In genomic region chr4:37780444-37781133, GRCh38 we compare ENCODE assay signal across 10 cellular contexts. TPM values are rescaled to one million over a fixed set of nuclear protein-coding genes. Genes with fewer than 3 reads are reported as not detected.
DNase-seq lines count a peak whose midpoint lies in the region; ATAC-seq lines count a peak whose summit lies in the region.
"Had no signal": no experiment of that assay in that cellular context is flagged by ENCODE, and none has a peak within 500 bp of the region (broad histone marks: within the 10 kb centered on the region; RNA-seq: fewer than 3 reads in every experiment).

No MANE protein-coding gene starts in this region.

- H3K27me3 ChIP-seq in CD4-positive, CD25-positive, alpha-beta regulatory T cell (ENCODE audit: control insufficient read depth, insufficient read depth, low read length), result no peaks in the 10 kb centered on the region

- ATAC-seq in CD4-positive, CD25-positive, alpha-beta regulatory T cell (ENCODE audit: low read depth in 2 of 2), result peak; percentile 91 to 93
- ATAC-seq in memory B cell (ENCODE audit: low read depth) (peak; percentile 51), GM21723 (IDR thresholded peaks at IDR 0.05; ENCODE audit: unreplicated experiment) (no peak)

- no peaks in the 10 kb centered on the region for H3K9me3 Mint-ChIP-seq in CD4-positive, CD25-positive, alpha-beta regulatory T cell
- peaks cover 22% of the 10 kb centered on the region for H3K9me3 Mint-ChIP-seq in activated naive CD4-positive, alpha-beta T cell treated with anti-CD3 and anti-CD28 coated beads for 36 hours
- peaks cover 2% of the 10 kb centered on the region for H3K9me3 Mint-ChIP-seq in memory B cell

- H3K36me3 Mint-ChIP-seq in CD4-positive, CD25-positive, alpha-beta regulatory T cell, result peaks cover 3% of the 10 kb centered on the region
- peaks cover 17% of the 10 kb centered on the region for H3K36me3 Mint-ChIP-seq in activated naive CD4-positive, alpha-beta T cell treated with anti-CD3 and anti-CD28 coated beads for 36 hours (ENCODE audit: low read depth)
- no peaks in the 10 kb centered on the region for H3K36me3 Mint-ChIP-seq in memory B cell

- H3K4me3 Mint-ChIP-seq in CD4-positive, CD25-positive, alpha-beta regulatory T cell, result peak overlapping the region in 2 of 4 donors; percentile 46 to 74
- no peak overlapping the region for H3K4me3 Mint-ChIP-seq in activated naive CD4-positive, alpha-beta T cell treated with anti-CD3 and anti-CD28 coated beads for 36 hours
- H3K4me3 Mint-ChIP-seq in memory B cell, result no peak overlapping the region
- H3K4me3 Mint-ChIP-seq: dendritic cell treated with granulocyte-macrophage colony-stimulating factor and Interleukin-4, amounts not matched to agents 40 ng/mL and 50 ng/mL, for 4 days had no signal

- H3K4me3 ChIP-seq in CD4-positive, CD25-positive, alpha-beta regulatory T cell (ENCODE audit: low read depth, low read length), result peak overlapping the region; percentile 26

- no peaks in the 10 kb centered on the region for H3K9me3 ChIP-seq in CD4-positive, CD25-positive, alpha-beta regulatory T cell (ENCODE audit: control insufficient read depth in 2 of 2, low read length in 2 of 2)

- no peaks in the 10 kb centered on the region for H3K36me3 ChIP-seq in CD4-positive, CD25-positive, alpha-beta regulatory T cell (ENCODE audit: control insufficient read depth, insufficient read depth, low read length)

- CTCF ChIA-PET in activated naive CD4-positive, alpha-beta T cell treated with anti-CD3 and anti-CD28 coated beads for 36 hours (lab: Charles Lee), result no interaction called here

- H3K27ac ChIP-seq in CD4-positive, CD25-positive, alpha-beta regulatory T cell (ENCODE audit: insufficient read depth, low read length, poor library complexity, severe bottlenecking), result peak overlapping the region; percentile 28

- peaks cover 12 to 28% (median 22%) of the 10 kb centered on the region in 4 donors for H3K4me1 Mint-ChIP-seq in CD4-positive, CD25-positive, alpha-beta regulatory T cell
- H3K4me1 Mint-ChIP-seq in activated naive CD4-positive, alpha-beta T cell treated with anti-CD3 and anti-CD28 coated beads for 36 hours (ENCODE audit: low read depth), result peaks cover 21% of the 10 kb centered on the region
- H3K4me1 Mint-ChIP-seq in memory B cell, result peaks cover 9% of the 10 kb centered on the region

- H3K27ac Mint-ChIP-seq in CD4-positive, CD25-positive, alpha-beta regulatory T cell, result peak overlapping the region; percentile 65 to 79 (median 76)
- peak overlapping the region; percentile 66 for H3K27ac Mint-ChIP-seq in activated naive CD4-positive, alpha-beta T cell treated with anti-CD3 and anti-CD28 coated beads for 36 hours
- no peak overlapping the region for H3K27ac Mint-ChIP-seq in memory B cell
- H3K27ac Mint-ChIP-seq: dendritic cell treated with granulocyte-macrophage colony-stimulating factor and Interleukin-4, amounts not matched to agents 40 ng/mL and 50 ng/mL, for 4 days had no signal

- intact Hi-C loops in activated naive CD4-positive, alpha-beta T cell treated with anti-CD3 and anti-CD28 coated beads for 36 hours (cut with micrococcal nuclease), result loop anchor here (1.0 kb wide), 2 partner anchors 177 to 327 kb away; a partner anchor contains a TSS

- peaks cover 5% of the 10 kb centered on the region for H3K4me1 ChIP-seq in CD4-positive, CD25-positive, alpha-beta regulatory T cell (ENCODE audit: control insufficient read depth, insufficient read depth, low read length, poor library complexity, severe bottlenecking)

- H3K27me3 Mint-ChIP-seq in CD4-positive, CD25-positive, alpha-beta regulatory T cell, result peaks cover 12% of the 10 kb centered on the region
- no peaks in the 10 kb centered on the region for H3K27me3 Mint-ChIP-seq in activated naive CD4-positive, alpha-beta T cell treated with anti-CD3 and anti-CD28 coated beads for 36 hours (ENCODE audit: low read depth)
- peaks cover 3% of the 10 kb centered on the region for H3K27me3 Mint-ChIP-seq in memory B cell
- H3K27me3 Mint-ChIP-seq: dendritic cell treated with granulocyte-macrophage colony-stimulating factor and Interleukin-4, amounts not matched to agents 40 ng/mL and 50 ng/mL, for 4 days had no signal

- DNase-seq in CD4-positive, CD25-positive, alpha-beta regulatory T cell, result peak; percentile 11 to 83 (median 75)
- peak; percentile 33 for DNase-seq in NCI-H69 (lab: John Stamatoyannopoulos, UW)
- DNase-seq in activated naive CD4-positive, alpha-beta T cell treated with anti-CD3 and anti-CD28 coated beads for 36 hours, result peak; percentile 75
- no peak for DNase-seq in memory B cell (ENCODE audit: low spot score in 2 of 2)
- no peak for DNase-seq in NCI-H345 treated with DMSO at 0.1 percent for 48 hours (lab: John Stamatoyannopoulos, UW; ENCODE audit: unreplicated experiment)
- DNase-seq in NCI-H2107 treated with DMSO at 0.1 percent for 48 hours (lab: John Stamatoyannopoulos, UW; ENCODE audit: unreplicated experiment), result no peak
- DNase-seq in SW 1271 (lab: John Stamatoyannopoulos, UW), result no peak
- DNase-seq: NCI-H1417 had no signal

RNA-seq across cellular contexts. Expression of gene PGM2, which starts 45.9 kb away (rescaled TPM):
- total RNA-seq in CD4-positive, CD25-positive, alpha-beta regulatory T cell, result 22.1 TPM
- polyA plus RNA-seq in CD4-positive, CD25-positive, alpha-beta regulatory T cell, result 10 to 100 TPM; 20.5 to 29.5 (median 24.4) TPM
- total RNA-seq in activated naive CD4-positive, alpha-beta T cell treated with anti-CD3 and anti-CD28 coated beads for 36 hours, result 10 to 100 TPM; 53.7 to 53.9 TPM

Comparison
In these comparisons a context has a peak if more than half of its experiments do, and no peak if none do; other contexts are left out.
1. DNase-seq: peak in CD4-positive, CD25-positive, alpha-beta regulatory T cell (3 of 3), NCI-H69 (single experiment) and activated naive CD4-positive, alpha-beta T cell treated with anti-CD3 and anti-CD28 coated beads for 36 hours (single experiment); none in memory B cell (0 of 2), NCI-H345 treated with DMSO at 0.1 percent for 48 hours (single experiment), NCI-H2107 treated with DMSO at 0.1 percent for 48 hours (single experiment) and SW 1271 (0 of 2).